ENCODE assay signal across 16 cellular contexts in the genomic region with DNA sequence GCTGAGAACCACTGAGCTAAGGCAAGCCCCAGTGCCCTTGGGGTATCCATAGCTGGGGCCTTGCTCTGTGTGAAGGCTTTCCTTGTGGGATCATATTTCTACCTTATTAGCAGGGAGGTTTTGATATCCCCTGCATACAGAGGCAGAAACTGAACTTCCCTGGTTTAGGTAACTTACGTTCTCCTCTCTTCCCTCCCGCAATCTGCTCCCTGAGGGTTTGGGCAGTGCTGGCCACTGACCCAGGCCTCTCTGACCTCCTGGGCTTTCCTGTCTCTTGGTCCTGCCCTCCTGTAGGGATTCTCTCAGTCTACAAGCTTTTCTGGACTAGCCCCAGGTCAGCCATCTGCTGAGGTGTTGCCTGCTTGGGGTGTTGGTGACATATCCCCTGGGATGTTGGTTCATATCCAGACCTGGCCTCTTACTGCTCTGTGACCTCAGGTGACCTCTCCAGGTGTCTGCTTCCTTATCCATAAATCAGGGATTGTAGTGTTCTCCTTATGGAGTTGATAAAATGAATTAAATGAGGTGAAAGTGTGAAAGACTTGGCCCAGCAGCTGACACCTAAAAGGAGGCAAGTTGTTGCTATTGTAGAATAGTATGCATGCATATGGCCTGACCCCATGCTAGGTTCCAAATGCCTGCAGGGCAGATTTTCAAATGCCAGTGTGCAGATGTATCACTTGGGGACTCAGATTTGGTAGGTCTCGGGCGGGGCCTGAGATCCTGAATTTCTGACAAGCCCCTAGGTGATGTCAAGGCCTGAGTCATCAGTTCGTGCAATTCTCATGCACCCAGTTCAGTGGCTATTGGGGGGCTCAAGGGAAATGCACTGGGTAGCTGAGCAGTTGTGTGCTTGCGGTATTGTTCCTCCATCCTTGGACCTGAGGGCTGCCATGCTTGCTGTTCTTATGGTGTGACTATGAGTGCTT.
DNase-seq lines count a peak whose midpoint lies in the region; ATAC-seq and TF ChIP-seq lines count a peak whose summit lies in the region.
"Had no signal": no experiment of that assay in that cellular context is flagged by ENCODE, and none has a peak within 500 bp of the region (broad histone marks: within the 10 kb centered on the region; RNA-seq: fewer than 3 reads in every experiment).

No MANE protein-coding gene starts in this region.

- H3K36me3 ChIP-seq in WERI-Rb-1: no peaks in the 10 kb centered on the region
- no peaks in the 10 kb centered on the region for H3K36me3 ChIP-seq in gastrocnemius medialis
- H3K36me3 ChIP-seq: BLaER1 treated with 17β-estradiol and CSF1 and Interleukin-3, amounts not matched to agents 10 nM and 100 nM had no signal

- TF ChIP-seq POLR2A in gastrocnemius medialis (IDR thresholded peaks at IDR 0.05): no peak

- peaks cover 21 to 24% of the 10 kb centered on the region in 2 donors for H3K4me1 ChIP-seq in gastrocnemius medialis

- intact Hi-C loops in left cardiac atrium (cut with DNase I) (no loop called here), gastrocnemius medialis (cut with DNase I; ENCODE audit: low total_unique reads) (no loop called here)

- H3K27me3 ChIP-seq in WERI-Rb-1 (ENCODE audit: insufficient read depth, low read depth, severe bottlenecking) (no peaks in the 10 kb centered on the region), gastrocnemius medialis (no peaks in the 10 kb centered on the region)
- H3K27me3 ChIP-seq: BLaER1 treated with 17β-estradiol and CSF1 and Interleukin-3, amounts not matched to agents 10 nM and 100 nM had no signal

- TF ChIP-seq CTCF in WERI-Rb-1 (IDR thresholded peaks at IDR 0.05; ENCODE audit: low read depth, low read length) (no peak), gastrocnemius medialis (IDR thresholded peaks at IDR 0.05 in 4 of 5, conservative IDR thresholded peaks at IDR 0.05 in 1 of 5) (no peak)

- in situ Hi-C loops in gastrocnemius medialis (cut with MboI; ENCODE audit: low sequenced_read_pairs in 4 of 4): no loop called here
- in situ Hi-C loops in G401 (cut with HindIII; ENCODE audit: low sequenced_read_pairs): no loop called here

- DNase-seq in NCI-H82 (lab: John Stamatoyannopoulos, UW): peak; percentile 19
- no peak for DNase-seq in NCI-H82 treated with DMSO at 0.1 percent for 48 hours (lab: John Stamatoyannopoulos, UW; ENCODE audit: unreplicated experiment)
- peak; percentile 68 for DNase-seq in WERI-Rb-1
- no peak for DNase-seq in left cardiac atrium
- no peak for DNase-seq in gastrocnemius medialis
- no peak for DNase-seq in G401 (ENCODE audit: low spot score)
- DNase-seq: DMS153, IMR-90, NCI-H1417 treated with DMSO at 0.1 percent for 48 hours, NCI-H2029, NCI-H345 had no signal

- no peak overlapping the region for H3K27ac ChIP-seq in WERI-Rb-1
- peak overlapping the region in 3 of 4 donors; percentile 43 to 57 (median 56) for H3K27ac ChIP-seq in gastrocnemius medialis
- H3K27ac ChIP-seq: BLaER1 treated with 17β-estradiol and CSF1 and Interleukin-3, amounts not matched to agents 10 nM and 100 nM had no signal

- H3K4me3 ChIP-seq in WERI-Rb-1 (ENCODE audit: low read depth, low read length) (no peak overlapping the region), gastrocnemius medialis (no peak overlapping the region)
- H3K4me3 ChIP-seq: BLaER1 treated with 17β-estradiol and CSF1 and Interleukin-3, amounts not matched to agents 10 nM and 100 nM; GM12878 had no signal

- peak; percentile 52 to 60 for ATAC-seq in left cardiac atrium
- no peak for ATAC-seq in gastrocnemius medialis
- ATAC-seq in GM18873 (IDR thresholded peaks at IDR 0.05; ENCODE audit: low FRiP score, unreplicated experiment): no peak
- ATAC-seq in esophagus mucosa: no peak
- ATAC-seq: HCT116 had no signal

- H3K9me3 ChIP-seq in WERI-Rb-1 (ENCODE audit: severe bottlenecking): no peaks in the 10 kb centered on the region
- H3K9me3 ChIP-seq in gastrocnemius medialis: no peaks in the 10 kb centered on the region
- H3K9me3 ChIP-seq: BLaER1 treated with 17β-estradiol and CSF1 and Interleukin-3, amounts not matched to agents 10 nM and 100 nM had no signal

Comparison
In these comparisons a context has a peak if more than half of its experiments do, and no peak if none do; other contexts are left out.
1. DNase-seq: peak in NCI-H82 (single experiment) and WERI-Rb-1 (single experiment); none in NCI-H82 treated with DMSO at 0.1 percent for 48 hours (single experiment), left cardiac atrium (single experiment), gastrocnemius medialis (0 of 2) and G401 (single experiment).
2. ATAC-seq: peak in left cardiac atrium (2 of 2); none in gastrocnemius medialis (0 of 2), GM18873 (single experiment) and esophagus mucosa (single experiment).